Comparison of ENCODE assay signal across 30 cellular contexts in genomic region chr22:39083212-39084165, GRCh38. TPM values are rescaled to one million over a fixed set of nuclear protein-coding genes. Genes with fewer than 3 reads are reported as not detected.
A peak's percentile ranks its signal among the peaks of the same experiment; 100 is the strongest.
DNase-seq lines count a peak whose midpoint lies in the region; ATAC-seq and TF ChIP-seq lines count a peak whose summit lies in the region.
"Had no signal": no experiment of that assay in that cellular context is flagged by ENCODE, and none has a peak within 500 bp of the region (broad histone marks: within the 10 kb centered on the region; RNA-seq: fewer than 3 reads in every experiment).

No MANE protein-coding gene starts in this region.

- H3K27me3 ChIP-seq in BLaER1 = no peaks in the 10 kb centered on the region
- H3K27me3 ChIP-seq in CD8-positive, alpha-beta memory T cell (ENCODE audit: insufficient read depth, low read length, poor library complexity, severe bottlenecking) = no peaks in the 10 kb centered on the region
- H3K27me3 ChIP-seq in lower lobe of right lung (ENCODE audit: low read depth) = no peaks in the 10 kb centered on the region
- H3K27me3 ChIP-seq: breast epithelium, hepatocyte, left lung, SJSA1, stomach, tibial nerve had no signal

- H3K27ac Mint-ChIP-seq in CD8-positive, alpha-beta memory T cell = peak overlapping the region; percentile 67 to 99 (median 96)
- peak overlapping the region; percentile 28 for H3K27ac Mint-ChIP-seq in activated T-helper 17 cell treated with anti-CD3 and anti-CD28 coated beads, Interleukin-2, amount 50 U/mL, for 72 hours
- H3K27ac Mint-ChIP-seq: activated CD4-positive, alpha-beta T cell treated with anti-CD3 and anti-CD28 coated beads for 36 hours; GM23338; T-helper 1 cell treated with Interleukin-12 subunit alpha and Interleukin-12 subunit beta and Interleukin-4 antibody, amounts not matched to agents 30 μg/mL and 1 μg/mL, for 36 hours had no signal

- ATAC-seq in activated T-helper 17 cell treated with anti-CD3 and anti-CD28 coated beads, Interleukin-2, amount 50 U/mL, for 72 hours (replicated peaks) = no peak
- ATAC-seq in lower lobe of right lung = no peak
- ATAC-seq in GM19035 (IDR thresholded peaks at IDR 0.05; ENCODE audit: unreplicated experiment) = no peak
- no peak for ATAC-seq in GM21786 (IDR thresholded peaks at IDR 0.05; ENCODE audit: unreplicated experiment)
- ATAC-seq: activated CD4-positive, alpha-beta T cell treated with anti-CD3 and anti-CD28 coated beads for 36 hours; esophagus mucosa; GM23338; left lung; right cardiac atrium had no signal

- H3K27me3 Mint-ChIP-seq in CD8-positive, alpha-beta memory T cell = no peaks in the 10 kb centered on the region
- H3K27me3 Mint-ChIP-seq in activated T-helper 17 cell treated with anti-CD3 and anti-CD28 coated beads, Interleukin-2, amount 50 U/mL, for 72 hours = no peaks in the 10 kb centered on the region
- H3K27me3 Mint-ChIP-seq: activated CD4-positive, alpha-beta T cell treated with anti-CD3 and anti-CD28 coated beads for 36 hours had no signal

- DNase-seq in CD8-positive, alpha-beta memory T cell = no peak
- peak; percentile 26 for DNase-seq in lower lobe of right lung
- no peak for DNase-seq in SK-N-DZ (ENCODE audit: low spot score)
- DNase-seq in NCI-H510A (lab: John Stamatoyannopoulos, UW) = no peak
- DNase-seq: activated CD4-positive, alpha-beta T cell treated with anti-CD3 and anti-CD28 coated beads for 36 hours; activated CD8-positive, alpha-beta memory T cell treated with anti-CD3 and anti-CD28 coated beads, Interleukin-2, amount 50 U/mL, for 48 hours; activated gamma-delta T cell treated with Interleukin-2 at 50 U/mL for 16 hours; amniotic stem cell; foreskin melanocyte; NCI-H1092; NCI-H1930; NCI-H69; right cardiac atrium; stimulated activated CD4-positive, alpha-beta T cell treated with anti-CD3 and anti-CD28 coated beads, Interleukin-12 subunit alpha, Interleukin-12 subunit beta, amount 100 ng/mL, for 4 hours; stimulated activated CD4-positive, alpha-beta T cell treated with anti-CD3 and anti-CD28 coated beads, Interleukin-4, amount 100 ng/mL, for 24 hours; stomach had no signal

- peaks cover 71 to 83% (median 71%) of the 10 kb centered on the region in 3 donors for H3K4me1 Mint-ChIP-seq in CD8-positive, alpha-beta memory T cell
- peaks cover 14% of the 10 kb centered on the region for H3K4me1 Mint-ChIP-seq in activated T-helper 17 cell treated with anti-CD3 and anti-CD28 coated beads, Interleukin-2, amount 50 U/mL, for 72 hours

- H4K20me1 ChIP-seq in BLaER1 = no peaks in the 10 kb centered on the region

- TF ChIP-seq CTCF in lower lobe of right lung (IDR thresholded peaks at IDR 0.05) = no peak

- H3K9me3 ChIP-seq in BLaER1 (no peaks in the 10 kb centered on the region), lower lobe of right lung (no peaks in the 10 kb centered on the region)
- H3K9me3 ChIP-seq in CD8-positive, alpha-beta memory T cell (ENCODE audit: low read length) = no peaks in the 10 kb centered on the region
- H3K9me3 ChIP-seq: breast epithelium, left lung, SJSA1, stomach, tibial nerve had no signal

- CTCF ChIA-PET in CD8-positive, alpha-beta memory T cell (lab: Charles Lee) = no interaction called here

- peaks cover 16 to 76% (median 21%) of the 10 kb centered on the region in 3 donors for H3K36me3 Mint-ChIP-seq in CD8-positive, alpha-beta memory T cell
- H3K36me3 Mint-ChIP-seq in activated T-helper 17 cell treated with anti-CD3 and anti-CD28 coated beads, Interleukin-2, amount 50 U/mL, for 72 hours (ENCODE audit: low read depth) = peaks cover 40% of the 10 kb centered on the region

- H3K4me1 ChIP-seq in BLaER1 = peaks cover 22% of the 10 kb centered on the region
- H3K4me1 ChIP-seq in CD8-positive, alpha-beta memory T cell (ENCODE audit: insufficient read depth, low read length) = peaks cover 55% of the 10 kb centered on the region
- no peaks in the 10 kb centered on the region for H3K4me1 ChIP-seq in lower lobe of right lung
- H3K4me1 ChIP-seq: breast epithelium, SJSA1 had no signal

- intact Hi-C loops in lower lobe of right lung (cut with DNase I) = no loop called here

- POLR2A ChIA-PET in CD8-positive, alpha-beta memory T cell (lab: Charles Lee) = no interaction called here

- no peak overlapping the region for H3K9ac ChIP-seq in BLaER1

- H3K4me3 Mint-ChIP-seq in CD8-positive, alpha-beta memory T cell = peak overlapping the region in 6 of 7 donors; percentile 38 to 98 (median 60)
- no peak overlapping the region for H3K4me3 Mint-ChIP-seq in activated T-helper 17 cell treated with anti-CD3 and anti-CD28 coated beads, Interleukin-2, amount 50 U/mL, for 72 hours
- H3K4me3 Mint-ChIP-seq: activated CD4-positive, alpha-beta T cell treated with anti-CD3 and anti-CD28 coated beads for 36 hours; GM23338; neural crest cell; T-helper 1 cell treated with Interleukin-12 subunit alpha and Interleukin-12 subunit beta and Interleukin-4 antibody, amounts not matched to agents 30 μg/mL and 1 μg/mL, for 36 hours had no signal

- no peaks in the 10 kb centered on the region for H3K9me3 Mint-ChIP-seq in CD8-positive, alpha-beta memory T cell
- H3K9me3 Mint-ChIP-seq in activated T-helper 17 cell treated with anti-CD3 and anti-CD28 coated beads, Interleukin-2, amount 50 U/mL, for 72 hours = no peaks in the 10 kb centered on the region
- H3K9me3 Mint-ChIP-seq: GM23338; neural crest cell; T-helper 1 cell treated with Interleukin-12 subunit alpha and Interleukin-12 subunit beta and Interleukin-4 antibody, amounts not matched to agents 30 μg/mL and 1 μg/mL, for 36 hours had no signal

- H3K4me2 ChIP-seq in BLaER1 = peak overlapping the region; percentile 7; the same call in 1 of the 2 replicates
- H3K4me2 ChIP-seq: GM23338, hepatocyte had no signal

- H3K36me3 ChIP-seq in BLaER1 = peaks cover 30% of the 10 kb centered on the region; the same call in 1 of the 2 replicates
- peaks cover 27% of the 10 kb centered on the region for H3K36me3 ChIP-seq in CD8-positive, alpha-beta memory T cell (ENCODE audit: insufficient read depth, low read length)
- H3K36me3 ChIP-seq in lower lobe of right lung = peaks cover 19% of the 10 kb centered on the region
- H3K36me3 ChIP-seq: breast epithelium had no signal

- H3K4me3 ChIP-seq in BLaER1 (no peak overlapping the region), lower lobe of right lung (no peak overlapping the region)
- no peak overlapping the region for H3K4me3 ChIP-seq in CD8-positive, alpha-beta memory T cell (ENCODE audit: low read length)
- H3K4me3 ChIP-seq: breast epithelium, GM23338, hepatocyte, left lung, SJSA1, stomach, tibial nerve had no signal

- H3K27ac ChIP-seq in BLaER1 (0 out of 2 replicates have a peak overlapping the region, but pooled peaks have one; percentile 12), lower lobe of right lung (no peak overlapping the region)
- H3K27ac ChIP-seq in CD8-positive, alpha-beta memory T cell (ENCODE audit: low read depth, low read length) = no peak overlapping the region
- H3K27ac ChIP-seq: breast epithelium, C4-2B, hepatocyte, left lung, SJSA1, stomach, tibial nerve had no signal

RNA-seq across cellular contexts. Expression of gene APOBEC3G, which starts 6.4 kb away (rescaled TPM):
- 100 to 1,000 TPM; 158 to 165 TPM for total RNA-seq in CD8-positive, alpha-beta memory T cell
- 256 TPM for polyA plus RNA-seq in CD8-positive, alpha-beta memory T cell
- total RNA-seq in activated T-helper 17 cell treated with anti-CD3 and anti-CD28 coated beads, Interleukin-2, amount 50 U/mL, for 72 hours = 10 to 100 TPM; 68.3 to 72.6 TPM
- 19.2 TPM for total RNA-seq in lower lobe of right lung
- 0.09 TPM in 1 of 2 replicates, not detected in the other for polyA plus RNA-seq in SK-N-DZ (2014; cell fraction: cytosol; rRNA removed)
- polyA plus RNA-seq in SK-N-DZ (2014; cell fraction: nucleus; rRNA removed) = not detected in 2 replicates

RNA-seq across cellular contexts. Expression of gene APOBEC3H, which starts 13.6 kb away (rescaled TPM):
- total RNA-seq in CD8-positive, alpha-beta memory T cell = 10 to 100 TPM; 10.8 to 11.0 TPM
- 11.7 TPM for polyA plus RNA-seq in CD8-positive, alpha-beta memory T cell
- total RNA-seq in activated T-helper 17 cell treated with anti-CD3 and anti-CD28 coated beads, Interleukin-2, amount 50 U/mL, for 72 hours = 10 to 100 TPM; 20.6 to 33.0 TPM
- total RNA-seq in lower lobe of right lung = 1.9 TPM
- not detected in 2 replicates for polyA plus RNA-seq in SK-N-DZ (2014; cell fraction: cytosol; rRNA removed)
- not detected in 2 replicates for polyA plus RNA-seq in SK-N-DZ (2014; cell fraction: nucleus; rRNA removed)
- total RNA-seq: esophagus mucosa, GM23338, hepatocyte, neural crest cell, SJSA1 had no signal
- polyA plus RNA-seq: GM23338, hepatocyte had no signal

RNA-seq across cellular contexts. Expression of gene APOBEC3F, which starts 42.8 kb away (rescaled TPM):
- 10 to 100 TPM; 28.4 to 30.1 TPM for total RNA-seq in CD8-positive, alpha-beta memory T cell
- polyA plus RNA-seq in CD8-positive, alpha-beta memory T cell = 20.5 TPM
- 10 to 100 TPM; 20.4 to 32.5 TPM for total RNA-seq in activated T-helper 17 cell treated with anti-CD3 and anti-CD28 coated beads, Interleukin-2, amount 50 U/mL, for 72 hours
- total RNA-seq in lower lobe of right lung = 9.5 TPM
- polyA plus RNA-seq in SK-N-DZ (2014; cell fraction: cytosol; rRNA removed) = not detected in 2 replicates
- not detected in 2 replicates for polyA plus RNA-seq in SK-N-DZ (2014; cell fraction: nucleus; rRNA removed)
